Comparison of ENCODE assay signal across 8 cellular contexts in genomic region chr5:149035282-149035882, GRCh38. TPM values are rescaled to one million over a fixed set of nuclear protein-coding genes. Genes with fewer than 3 reads are reported as not detected.
A peak's percentile ranks its signal among the peaks of the same experiment; 100 is the strongest.
DNase-seq lines count a peak whose midpoint lies in the region; ATAC-seq, FAIRE-seq and TF ChIP-seq lines count a peak whose summit lies in the region.

No MANE protein-coding gene starts in this region.

- no peaks in the 10 kb centered on the region for H3K9me3 ChIP-seq in WERI-Rb-1 (ENCODE audit: severe bottlenecking)

- intact Hi-C loops in MCF 10A (cut with micrococcal nuclease): loop anchor here (1.0 to 2.0 kb wide), 11 partner anchors 25 to 591 kb away; no protein-coding TSS in a partner anchor

- peaks cover 45% of the 10 kb centered on the region for H3K27me3 ChIP-seq in WERI-Rb-1 (ENCODE audit: insufficient read depth, low read depth, severe bottlenecking)

- H3K36me3 ChIP-seq in WERI-Rb-1: no peaks in the 10 kb centered on the region

- H3K27me3 Mint-ChIP-seq in MCF 10A (ENCODE audit: insufficient read depth, unreplicated experiment): no peaks in the 10 kb centered on the region

- CTCF ChIA-PET in MCF 10A (lab: Yijun Ruan, JAX): interaction anchor here (0.6 to 14.6 kb wide), 97 partner anchors 10 to 1203 kb away, joined by 3 to 882 read pairs (median 6); partner anchors contain the start of gene ADRB2

- TF ChIP-seq CTCF in WERI-Rb-1 (IDR thresholded peaks at IDR 0.05; ENCODE audit: low read depth, low read length) (peak; percentile 92), MCF 10A (IDR thresholded peaks at IDR 0.05; ENCODE audit: unreplicated experiment) (peak; percentile 96)

- no peak overlapping the region for H3K27ac Mint-ChIP-seq in MCF 10A (ENCODE audit: low read depth, unreplicated experiment)

- peak; percentile 9 for DNase-seq in NCI-H2171 treated with DMSO at 0.1 percent for 48 hours (lab: John Stamatoyannopoulos, UW)
- peak; percentile 56 for DNase-seq in WERI-Rb-1
- DNase-seq in MCF 10A (ENCODE audit: unreplicated experiment): peak; percentile 87
- DNase-seq in iris pigment epithelial cell (ENCODE audit: low read depth): peak; percentile 80
- peak; percentile 49 for DNase-seq in stimulated activated CD4-positive, alpha-beta T cell treated with anti-CD3 and anti-CD28 coated beads, Interleukin-1b, Interleukin-23, amount 100 ng/mL, for 4 hours (ENCODE audit: low read depth in 2 of 2)

- H3K9me3 Mint-ChIP-seq in MCF 10A (ENCODE audit: unreplicated experiment): no peaks in the 10 kb centered on the region

- no peak overlapping the region for H3K4me3 ChIP-seq in WERI-Rb-1 (ENCODE audit: low read depth, low read length)

- no peak overlapping the region for H3K27ac ChIP-seq in WERI-Rb-1

- BruUV-seq in MCF 10A (replicated peaks; lab: Mats Ljungman, UMichigan): no TSS peak

- POLR2A ChIA-PET in MCF 10A (lab: Yijun Ruan, JAX): interaction anchor here (0.7 to 5.9 kb wide), 26 partner anchors 10 to 306 kb away, joined by 3 to 31 read pairs (median 4); partner anchors contain the start of gene ADRB2

- peaks cover 17% of the 10 kb centered on the region for H3K4me1 Mint-ChIP-seq in MCF 10A (ENCODE audit: insufficient read depth, unreplicated experiment)

- no peak overlapping the region for H3K4me3 Mint-ChIP-seq in MCF 10A (ENCODE audit: unreplicated experiment)

- ATAC-seq in GM18508 (IDR thresholded peaks at IDR 0.05; ENCODE audit: insufficient read depth, unreplicated experiment) (peak; percentile 72), HG03025 (IDR thresholded peaks at IDR 0.05; ENCODE audit: low FRiP score, unreplicated experiment) (peak; percentile 57)

- peak; percentile 96 for FAIRE-seq in A204.1 (lab: Jason Lieb, UNC)

- no peaks in the 10 kb centered on the region for H3K36me3 Mint-ChIP-seq in MCF 10A (ENCODE audit: insufficient read depth, unreplicated experiment)

RNA-seq across cellular contexts. Expression of gene SH3TC2, which starts 27.5 kb away (rescaled TPM):
- total RNA-seq in MCF 10A (2022): 6.2 and 7.2 TPM in 2 replicates

Comparison
In these comparisons a context has a peak if more than half of its experiments do, and no peak if none do; other contexts are left out.
1. DNase-seq: peak in every context shown above with its lines; median percentile 87 in MCF 10A; 80 in iris pigment epithelial cell; 56 in WERI-Rb-1; 49 in stimulated activated CD4-positive, alpha-beta T cell treated with anti-CD3 and anti-CD28 coated beads, Interleukin-1b, Interleukin-23, amount 100 ng/mL, for 4 hours; 9 in NCI-H2171 treated with DMSO at 0.1 percent for 48 hours.